In genomic region chr9:121842612-121842978, GRCh38 we compare ENCODE assay signal across 18 cellular contexts.
A peak's percentile ranks its signal among the peaks of the same experiment; 100 is the strongest.
DNase-seq lines count a peak whose midpoint lies in the region; ATAC-seq, FAIRE-seq and TF ChIP-seq lines count a peak whose summit lies in the region.
"Had no signal": no experiment of that assay in that cellular context is flagged by ENCODE, and none has a peak within 500 bp of the region (broad histone marks: within the 10 kb centered on the region; RNA-seq: fewer than 3 reads in every experiment).

No MANE protein-coding gene starts in this region.

- no peaks in the 10 kb centered on the region for H3K36me3 Mint-ChIP-seq in endodermal cell (ENCODE audit: low read depth)

- WGBS in endodermal cell (ENCODE audit: insufficient coverage in 1 of 2, insufficient read length in 1 of 2), 2 experiments, result 79 to 91% methylated on average over 2 of the region's 2 CpGs

- peaks cover 15% of the 10 kb centered on the region for H3K9me3 Mint-ChIP-seq in endodermal cell

- peaks cover 15% of the 10 kb centered on the region for H3K27me3 Mint-ChIP-seq in endodermal cell (ENCODE audit: insufficient read depth)

- DNase-seq in AG20443 (ENCODE audit: low spot score) (peak; percentile 30), M059J (ENCODE audit: low read depth) (peak; percentile 75), bronchial epithelial cell (ENCODE audit: low read depth) (peak; percentile 65), iris pigment epithelial cell (ENCODE audit: low read depth) (peak; percentile 78), hypothalamus (lab: John Stamatoyannopoulos, UW) (no peak), endodermal cell (no peak), NCI-H510A treated with DMSO at 0.1 percent for 48 hours (lab: John Stamatoyannopoulos, UW) (no peak)
- DNase-seq: activated CD4-positive, alpha-beta T cell treated with anti-CD3 and anti-CD28 coated beads for 4 hours; adrenal gland; NCI-H1105; PC-9; T1000 had no signal

- peaks cover 8% of the 10 kb centered on the region for H3K4me1 Mint-ChIP-seq in endodermal cell

- H3K27me3 ChIP-seq in bronchial epithelial cell (ENCODE audit: control insufficient read depth, insufficient read depth, low read length), result no peaks in the 10 kb centered on the region
- peaks cover 9% of the 10 kb centered on the region for H3K27me3 ChIP-seq in endodermal cell (ENCODE audit: control insufficient read depth, insufficient read depth, low read length, poor library complexity, severe bottlenecking)
- H3K27me3 ChIP-seq: adrenal gland, uterus had no signal

- FAIRE-seq in bronchial epithelial cell (lab: Jason Lieb, UNC), result no peak
- FAIRE-seq: G401.6 had no signal

- no peak for ATAC-seq in HG02840 (IDR thresholded peaks at IDR 0.05; ENCODE audit: low FRiP score, unreplicated experiment)

- no peak overlapping the region for H3K27ac Mint-ChIP-seq in endodermal cell

- no peaks in the 10 kb centered on the region for H3K4me1 ChIP-seq in endodermal cell (ENCODE audit: control insufficient read depth, insufficient read depth, low read length)
- H3K4me1 ChIP-seq: adrenal gland, HAP-1 had no signal

- no peak overlapping the region for H3K4me3 ChIP-seq in bronchial epithelial cell (ENCODE audit: low read depth, low read length)
- no peak overlapping the region for H3K4me3 ChIP-seq in endodermal cell (ENCODE audit: low read length)
- H3K4me3 ChIP-seq: adrenal gland, HAP-1, lung, PC-9, uterus had no signal

- H3K36me3 ChIP-seq in bronchial epithelial cell (ENCODE audit: control insufficient read depth, insufficient read depth, low read length) (peaks cover 6% of the 10 kb centered on the region), endodermal cell (ENCODE audit: control insufficient read depth, insufficient read depth, low read length) (no peaks in the 10 kb centered on the region)
- H3K36me3 ChIP-seq: adrenal gland, HAP-1, uterus had no signal

- H3K9ac ChIP-seq in endodermal cell (ENCODE audit: extremely low read depth, low read length, poor library complexity, severe bottlenecking), result no peak overlapping the region
- H3K9ac ChIP-seq: KMS-11 had no signal

- H3K9me3 ChIP-seq in endodermal cell (ENCODE audit: control insufficient read depth, low read length), result peaks cover 18% of the 10 kb centered on the region
- H3K9me3 ChIP-seq: adrenal gland, HAP-1, uterus had no signal

- no peak overlapping the region for H3K4me3 Mint-ChIP-seq in endodermal cell

- H3K27ac ChIP-seq in endodermal cell (ENCODE audit: low read depth, low read length), result no peak overlapping the region
- H3K27ac ChIP-seq: adrenal gland, KMS-11, PC-9, uterus had no signal

- TF ChIP-seq CTCF in bronchial epithelial cell (IDR thresholded peaks at IDR 0.05; ENCODE audit: insufficient read depth, low read length, severe bottlenecking) (no peak), endodermal cell (conservative IDR thresholded peaks at IDR 0.05) (no peak)

Comparison
In these comparisons a context has a peak if more than half of its experiments do, and no peak if none do; other contexts are left out.
1. DNase-seq: peak in AG20443 (single experiment), M059J (single experiment), bronchial epithelial cell (single experiment) and iris pigment epithelial cell (single experiment); none in hypothalamus (0 of 51), endodermal cell (single experiment) and NCI-H510A treated with DMSO at 0.1 percent for 48 hours (single experiment).